ENCODE assay signal across 16 cellular contexts in genomic region chr13:28394422-28394821, GRCh38.
DNase-seq lines count a peak whose midpoint lies in the region; ATAC-seq lines count a peak whose summit lies in the region.
"Had no signal": no experiment of that assay in that cellular context is flagged by ENCODE, and none has a peak within 500 bp of the region (broad histone marks: within the 10 kb centered on the region; RNA-seq: fewer than 3 reads in every experiment).

No MANE protein-coding gene starts in this region.

- peak; percentile 48 for DNase-seq in EL
- peak; percentile 80 to 97 for DNase-seq in NOMO-1 (lab: John Stamatoyannopoulos, UW; ENCODE audit: unreplicated experiment in 2 of 2)
- DNase-seq in dermis blood vessel endothelial cell, result peak; percentile 67
- DNase-seq in medulla oblongata (ENCODE audit: extremely low spot score), result peak; percentile 65
- no peak for DNase-seq in HUDEP-2 (lab: John Stamatoyannopoulos, UW; ENCODE audit: unreplicated experiment in 76 of 76)
- DNase-seq: activated T-cell treated with anti-CD3 and anti-CD28 coated beads, Interleukin-2, amount 50 U/mL, for 48 hours; aorta; effector memory CD8-positive, alpha-beta T cell; NCI-H1105 treated with DMSO at 0.1 percent for 48 hours; NCI-H774; SK-N-SH; stimulated activated CD4-positive, alpha-beta T cell treated with anti-CD3 and anti-CD28 coated beads, Interleukin-4, amount 100 ng/mL, for 1 hour; stimulated activated naive CD4-positive, alpha-beta T cell had no signal

- ATAC-seq in HG02610 (IDR thresholded peaks at IDR 0.05; ENCODE audit: unreplicated experiment) (no peak), HG02852 (IDR thresholded peaks at IDR 0.05; ENCODE audit: unreplicated experiment) (no peak), GM19452 (IDR thresholded peaks at IDR 0.05; ENCODE audit: unreplicated experiment) (no peak)
- ATAC-seq: effector memory CD8-positive, alpha-beta T cell had no signal

Comparison
In these comparisons a context has a peak if more than half of its experiments do, and no peak if none do; other contexts are left out.
1. DNase-seq: peak in EL (single experiment), NOMO-1 (2 of 2), dermis blood vessel endothelial cell (single experiment) and medulla oblongata (single experiment); none in HUDEP-2 (0 of 76).